Comparison of ENCODE assay signal across 8 cellular contexts in genomic region chr22:46336119-46337078, GRCh38. TPM values are rescaled to one million over a fixed set of nuclear protein-coding genes. Genes with fewer than 3 reads are reported as not detected.
DNase-seq lines count a peak whose midpoint lies in the region; FAIRE-seq and TF ChIP-seq lines count a peak whose summit lies in the region.

No MANE protein-coding gene starts in this region.

- dilution Hi-C loops in keratinocyte (cut with MboI; ENCODE audit: extremely low pct_ligation_motif_present, low sequenced_read_pairs): no loop called here

- peak overlapping the region; percentile 93 for H2AFZ ChIP-seq in keratinocyte (ENCODE audit: control insufficient read depth, low read length)

- peak overlapping the region; percentile 70 for H3K27ac ChIP-seq in keratinocyte (ENCODE audit: control insufficient read depth, insufficient read depth, low read length)

- H3K79me2 ChIP-seq in keratinocyte (ENCODE audit: control insufficient read depth, insufficient read depth, low read length): peaks cover 38% of the 10 kb centered on the region

- H3K9me3 ChIP-seq in keratinocyte (ENCODE audit: control insufficient read depth, low read depth, low read length): no peaks in the 10 kb centered on the region

- in situ Hi-C loops in astrocyte of the spinal cord (cut with HindIII; ENCODE audit: low sequenced_read_pairs): no loop called here

- no peaks in the 10 kb centered on the region for H3K27me3 ChIP-seq in keratinocyte (ENCODE audit: control insufficient read depth, extremely low read depth, insufficient read depth, low read length)

- peak; percentile 54 for DNase-seq in NCI-H146 (lab: John Stamatoyannopoulos, UW)
- DNase-seq in NCI-H146 treated with DMSO at 0.1 percent for 48 hours (lab: John Stamatoyannopoulos, UW; ENCODE audit: unreplicated experiment): no peak
- no peak for DNase-seq in LNCaP clone FGC (ENCODE audit: low read depth)
- DNase-seq in astrocyte of the spinal cord (ENCODE audit: low read depth, low spot score): no peak
- DNase-seq in keratinocyte (ENCODE audit: low read depth, low spot score): no peak
- peak; percentile 26 for DNase-seq in stimulated activated CD4-positive, alpha-beta T cell treated with anti-CD3 and anti-CD28 coated beads, Interleukin-2, amount 100 ng/mL, for 24 hours
- no peak for DNase-seq in NCI-H187 (lab: John Stamatoyannopoulos, UW)
- DNase-seq in NCI-H345 (lab: John Stamatoyannopoulos, UW): no peak

- FAIRE-seq in keratinocyte (lab: Jason Lieb, UNC): peak; percentile 13

- H3K4me3 ChIP-seq in LNCaP clone FGC (ENCODE audit: low read depth, low read length): peak overlapping the region; percentile 94
- peak overlapping the region; percentile 93 for H3K4me3 ChIP-seq in astrocyte of the spinal cord (ENCODE audit: low read depth, low read length)
- H3K4me3 ChIP-seq in keratinocyte (ENCODE audit: control insufficient read depth in 2 of 3, extremely low read depth in 1 of 3, insufficient read depth in 2 of 3, low read depth in 1 of 3, low read length in 3 of 3): peak overlapping the region; percentile 91 to 96 (median 92)

- no peaks in the 10 kb centered on the region for H4K20me1 ChIP-seq in keratinocyte (ENCODE audit: control insufficient read depth, extremely low read depth, insufficient read depth, low read length)

- peak overlapping the region; percentile 94 for H3K4me2 ChIP-seq in keratinocyte (ENCODE audit: control insufficient read depth, extremely low read depth, insufficient read depth, low read depth, low read length)

- H3K4me1 ChIP-seq in keratinocyte (ENCODE audit: control insufficient read depth, extremely low read depth, insufficient read depth, low read length): peaks cover 10% of the 10 kb centered on the region

- H3K9me1 ChIP-seq in keratinocyte (ENCODE audit: control insufficient read depth, extremely low read depth, insufficient read depth, low read length): no peaks in the 10 kb centered on the region

- H3K9ac ChIP-seq in keratinocyte (ENCODE audit: control insufficient read depth, extremely low read depth, insufficient read depth, low read length): peak overlapping the region; percentile 84

- TF ChIP-seq CTCF in LNCaP clone FGC (IDR thresholded peaks at IDR 0.05; ENCODE audit: control insufficient read depth, extremely low read depth, insufficient read depth) (no peak), astrocyte of the spinal cord (IDR thresholded peaks at IDR 0.05; ENCODE audit: low read depth, low read length) (no peak), keratinocyte (optimal IDR thresholded peaks at IDR 0.05 in 1 of 3, IDR thresholded peaks at IDR 0.05 in 1 of 3, conservative IDR thresholded peaks at IDR 0.05 in 1 of 3; ENCODE audit: extremely low read depth in 1 of 3, insufficient read depth in 2 of 3, low read length in 3 of 3) (no peak)

- H3K36me3 ChIP-seq in keratinocyte (ENCODE audit: control insufficient read depth in 2 of 2, extremely low read depth in 1 of 2, insufficient read depth in 2 of 2, low read length in 2 of 2): peaks cover 16 to 24% of the 10 kb centered on the region in 2 experiments

RNA-seq across cellular contexts. Expression of gene TRMU, which starts 0.9 kb away (rescaled TPM):
- 24.7 to 33.6 TPM (median 24.9 TPM) in 3 replicates for polyA plus RNA-seq in keratinocyte
- 18.4 TPM for polyA plus RNA-seq in keratinocyte (2011; ENCODE audit: low read depth)
- polyA plus RNA-seq in keratinocyte (2011; cell fraction: cytosol; rRNA removed): 12.4 and 15.7 TPM in 2 replicates
- 48.4 and 50.5 TPM in 2 replicates for polyA plus RNA-seq in keratinocyte (2011; cell fraction: nucleus; rRNA removed)
- polyA plus RNA-seq in keratinocyte (2012; ENCODE audit: low replicate concordance): 21.7 and 22.7 TPM in 2 replicates
- polyA minus RNA-seq in keratinocyte: 11.4 to 19.7 TPM (median 17.8 TPM) in 3 replicates
- 14.6 TPM for polyA minus RNA-seq in keratinocyte (2011; cell fraction: cytosol; rRNA and poly(A)+ RNA removed)
- polyA minus RNA-seq in keratinocyte (2011; cell fraction: nucleus; rRNA and poly(A)+ RNA removed): 23.1 and 29.9 TPM in 2 replicates

RNA-seq across cellular contexts. Expression of gene GTSE1, which starts 39.7 kb away (rescaled TPM):
- 0.61 to 6.3 TPM (median 4.7 TPM) in 3 replicates for polyA plus RNA-seq in keratinocyte
- polyA plus RNA-seq in keratinocyte (2011; ENCODE audit: low read depth): not detected
- 0.97 and 1.1 TPM in 2 replicates for polyA plus RNA-seq in keratinocyte (2011; cell fraction: cytosol; rRNA removed)
- polyA plus RNA-seq in keratinocyte (2011; cell fraction: nucleus; rRNA removed): 3.2 and 4.0 TPM in 2 replicates
- polyA plus RNA-seq in keratinocyte (2012; ENCODE audit: low replicate concordance): 0.10 and 6.2 TPM in 2 replicates
- 0.73 to 2.4 TPM (median 2.2 TPM) in 3 replicates for polyA minus RNA-seq in keratinocyte
- polyA minus RNA-seq in keratinocyte (2011; cell fraction: cytosol; rRNA and poly(A)+ RNA removed): 5.9 TPM
- polyA minus RNA-seq in keratinocyte (2011; cell fraction: nucleus; rRNA and poly(A)+ RNA removed): 1.2 and 1.4 TPM in 2 replicates

Comparison
In these comparisons a context has a peak if more than half of its experiments do, and no peak if none do; other contexts are left out.
1. DNase-seq: peak in NCI-H146 (single experiment) and stimulated activated CD4-positive, alpha-beta T cell treated with anti-CD3 and anti-CD28 coated beads, Interleukin-2, amount 100 ng/mL, for 24 hours (2 of 2); none in NCI-H146 treated with DMSO at 0.1 percent for 48 hours (single experiment), LNCaP clone FGC (single experiment), astrocyte of the spinal cord (single experiment), keratinocyte (single experiment), NCI-H187 (0 of 2) and NCI-H345 (single experiment).
2. Peak in every context shown above with its lines, with median percentiles within 50 percentile points of each other: H3K4me3 ChIP-seq.